In the genomic region with DNA sequence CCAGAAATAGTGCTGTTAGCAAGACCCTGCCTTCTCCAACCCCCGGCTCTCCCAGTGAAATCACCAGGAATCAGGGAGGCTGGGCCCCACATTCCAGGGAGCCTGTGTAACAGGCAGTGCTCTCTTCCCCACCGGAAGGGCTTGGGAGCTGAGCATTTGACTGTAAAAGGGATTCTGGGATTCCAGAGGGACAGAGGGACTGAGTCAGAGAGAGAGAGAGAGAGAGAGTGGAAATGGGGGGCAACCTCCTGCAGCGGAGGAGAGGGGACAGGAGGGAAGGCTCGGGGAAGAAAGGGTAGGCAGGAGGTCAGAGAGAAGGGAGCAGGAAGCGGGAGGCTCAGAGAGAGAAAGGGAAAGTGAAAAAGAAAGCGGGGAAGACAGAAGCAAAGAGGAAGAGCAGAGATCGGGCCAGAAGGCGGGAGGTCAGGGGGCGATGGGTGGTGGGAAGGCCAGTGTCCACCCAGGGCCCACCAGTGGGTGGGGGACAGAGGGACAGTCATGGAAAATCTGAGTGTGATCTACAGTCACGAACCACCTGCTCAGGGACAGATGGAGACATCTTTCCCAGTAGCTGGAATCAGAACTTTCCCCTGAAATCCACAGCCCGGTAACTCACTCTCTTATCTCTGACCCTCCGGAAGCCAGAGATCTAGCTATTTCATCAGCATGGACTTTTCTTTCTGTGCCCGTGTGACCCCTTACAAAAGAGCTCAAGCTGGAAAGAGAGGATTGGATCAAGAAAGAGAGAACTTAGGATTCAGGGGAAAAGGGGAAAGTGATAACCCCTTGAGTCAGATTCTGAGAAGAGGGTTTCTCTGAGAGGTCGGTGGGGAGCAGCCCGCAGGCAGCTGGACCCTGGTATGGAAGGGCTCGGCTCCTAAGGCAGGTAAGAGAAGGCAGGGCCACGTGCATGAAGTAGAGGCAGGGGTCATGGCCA, we compare ENCODE assay signal across 8 cellular contexts. TPM values are rescaled to one million over a fixed set of nuclear protein-coding genes. Genes with fewer than 3 reads are reported as not detected.
DNase-seq lines count a peak whose midpoint lies in the region; ATAC-seq and TF ChIP-seq lines count a peak whose summit lies in the region.

No MANE protein-coding gene starts in this region.

- DNase-seq in ACHN (peak; percentile 100), HCEC 1CT (peak; percentile 100), right cardiac atrium (peak; percentile 85 to 88 (median 87)), sigmoid colon (peak; percentile 91), DMS114 treated with DMSO at 0.1 percent for 48 hours (lab: John Stamatoyannopoulos, UW; ENCODE audit: unreplicated experiment) (no peak)
- no peak for DNase-seq in activated naive CD8-positive, alpha-beta T cell treated with anti-CD3 and anti-CD28 coated beads, Interleukin-2, amount 10 ng/mL, durations not matched to agents 7 days and 5 days
- DNase-seq in stimulated activated naive CD4-positive, alpha-beta T cell (lab: John Stamatoyannopoulos, UW) = no peak

- intact Hi-C loops in right cardiac atrium (cut with DNase I) = no loop called here
- intact Hi-C loops in sigmoid colon (cut with DNase I) = no loop called here

- H3K27me3 ChIP-seq in right cardiac atrium (ENCODE audit: control insufficient read depth, insufficient read depth) (no peaks in the 10 kb centered on the region), sigmoid colon (no peaks in the 10 kb centered on the region)

- H3K4me1 ChIP-seq in right cardiac atrium (ENCODE audit: control insufficient read depth, insufficient read depth, low read length) (peaks cover 6% of the 10 kb centered on the region), sigmoid colon (peaks cover 0 to 78% (median 29%) of the 10 kb centered on the region in 4 donors)

- peaks cover 19% of the 10 kb centered on the region for H3K27me3 Mint-ChIP-seq in activated naive CD8-positive, alpha-beta T cell treated with anti-CD3 and anti-CD28 coated beads, Interleukin-2, amount 10 ng/mL, durations not matched to agents 7 days and 5 days

- in situ Hi-C loops in ACHN (cut with HindIII; ENCODE audit: low pct_ligation_motif_present, low pct_unique_long_range_greater_than_20kb, low sequenced_read_pairs) = no loop called here

- H3K4me3 ChIP-seq in right cardiac atrium (ENCODE audit: low read length) (peak overlapping the region; percentile 39), sigmoid colon (peak overlapping the region; percentile 15 to 47 (median 40))

- H3K36me3 Mint-ChIP-seq in activated naive CD8-positive, alpha-beta T cell treated with anti-CD3 and anti-CD28 coated beads, Interleukin-2, amount 10 ng/mL, durations not matched to agents 7 days and 5 days = no peaks in the 10 kb centered on the region

- TF ChIP-seq EP300 in sigmoid colon (IDR thresholded peaks at IDR 0.05) = peak in 1 of 4 donors; percentile 23

- no peak for TF ChIP-seq CTCF in sigmoid colon (IDR thresholded peaks at IDR 0.05)

- H3K9me3 ChIP-seq in right cardiac atrium (ENCODE audit: control insufficient read depth, low read length) (no peaks in the 10 kb centered on the region), sigmoid colon (no peaks in the 10 kb centered on the region)

- H3K9me3 Mint-ChIP-seq in activated naive CD8-positive, alpha-beta T cell treated with anti-CD3 and anti-CD28 coated beads, Interleukin-2, amount 10 ng/mL, durations not matched to agents 7 days and 5 days = no peaks in the 10 kb centered on the region

- peak overlapping the region; percentile 87 for H3K27ac Mint-ChIP-seq in activated naive CD8-positive, alpha-beta T cell treated with anti-CD3 and anti-CD28 coated beads, Interleukin-2, amount 10 ng/mL, durations not matched to agents 7 days and 5 days

- H3K27ac ChIP-seq in right cardiac atrium (ENCODE audit: low read length) (peak overlapping the region; percentile 92), sigmoid colon (peak overlapping the region; percentile 80 to 90 (median 84))

- peaks cover 46% of the 10 kb centered on the region for H3K4me1 Mint-ChIP-seq in activated naive CD8-positive, alpha-beta T cell treated with anti-CD3 and anti-CD28 coated beads, Interleukin-2, amount 10 ng/mL, durations not matched to agents 7 days and 5 days

- H3K4me3 Mint-ChIP-seq in activated naive CD8-positive, alpha-beta T cell treated with anti-CD3 and anti-CD28 coated beads, Interleukin-2, amount 10 ng/mL, durations not matched to agents 7 days and 5 days = peak overlapping the region; percentile 82

- 19% methylated on average over 17 of the region's 17 CpGs for WGBS in right cardiac atrium
- WGBS in sigmoid colon, 2 donors = 28 to 30% methylated on average over 17 of the region's 17 CpGs

- H3K36me3 ChIP-seq in sigmoid colon = no peaks in the 10 kb centered on the region

- TF ChIP-seq POLR2A in sigmoid colon (IDR thresholded peaks at IDR 0.05) = peak; percentile 19 to 26

- ATAC-seq in activated naive CD8-positive, alpha-beta T cell treated with anti-CD3 and anti-CD28 coated beads, Interleukin-2, amount 10 ng/mL, durations not matched to agents 7 days and 5 days (ENCODE audit: low read depth) = no peak
- ATAC-seq in right cardiac atrium (peak; percentile 81 to 85), HG03095 (IDR thresholded peaks at IDR 0.05; ENCODE audit: unreplicated experiment) (no peak)

- POLR2A ChIA-PET in activated naive CD8-positive, alpha-beta T cell treated with anti-CD3 and anti-CD28 coated beads, Interleukin-2, amount 10 ng/mL, durations not matched to agents 7 days and 5 days (lab: Charles Lee) = interaction anchor here (0.7 to 2.1 kb wide), 4 partner anchors 14 to 695 kb away, joined by 3 to 7 read pairs (median 3); a partner anchor contains a TSS

RNA-seq across cellular contexts. Expression of a gene that starts 4.6 kb away (rescaled TPM):
- under 1 TPM; 0.44 to 0.51 TPM for total RNA-seq in activated naive CD8-positive, alpha-beta T cell treated with anti-CD3 and anti-CD28 coated beads, Interleukin-2, amount 10 ng/mL, durations not matched to agents 7 days and 5 days
- total RNA-seq in right cardiac atrium (10 to 100 TPM in 1 of 4 donors, 1 to 10 TPM in 3; 1.2 to 11.9 (median 2.2) TPM), sigmoid colon (10 to 100 TPM in 2 of 4 donors, 1 to 10 TPM in 2; 1.5 to 21.3 (median 11.7) TPM)
- polyA plus RNA-seq in right cardiac atrium (4.5 TPM), sigmoid colon (10 to 100 TPM in 1 of 3 donors, 1 to 10 TPM in 1, under 1 TPM in 1; 0.46 to 10.0 (median 1.8) TPM)

RNA-seq across cellular contexts. Expression of a gene that starts 32.0 kb away (rescaled TPM):
- 10 to 100 TPM; 34.1 to 44.0 TPM for total RNA-seq in activated naive CD8-positive, alpha-beta T cell treated with anti-CD3 and anti-CD28 coated beads, Interleukin-2, amount 10 ng/mL, durations not matched to agents 7 days and 5 days
- total RNA-seq in right cardiac atrium = 10 to 100 TPM; 10.7 to 14.3 (median 12.0) TPM
- polyA plus RNA-seq in right cardiac atrium = 20.9 TPM
- 10 to 100 TPM; 15.8 to 31.4 (median 26.9) TPM for total RNA-seq in sigmoid colon
- 100 to 1,000 TPM; 100 to 135 (median 132) TPM for polyA plus RNA-seq in sigmoid colon

RNA-seq across cellular contexts. Expression of a gene that starts 37.0 kb away (rescaled TPM):
- 10 to 100 TPM; 77.4 to 77.8 TPM for total RNA-seq in activated naive CD8-positive, alpha-beta T cell treated with anti-CD3 and anti-CD28 coated beads, Interleukin-2, amount 10 ng/mL, durations not matched to agents 7 days and 5 days
- total RNA-seq in right cardiac atrium (10 to 100 TPM; 20.0 to 24.5 (median 22.3) TPM), sigmoid colon (10 to 100 TPM; 11.8 to 23.3 (median 13.7) TPM)
- polyA plus RNA-seq in right cardiac atrium (11.4 TPM), sigmoid colon (10 to 100 TPM in 1 of 3 donors, 1 to 10 TPM in 2; 6.0 to 25.6 (median 7.2) TPM)

RNA-seq across cellular contexts. Expression of a gene that starts 43.1 kb away (rescaled TPM):
- under 1 TPM; 0.14 to 0.17 TPM for total RNA-seq in activated naive CD8-positive, alpha-beta T cell treated with anti-CD3 and anti-CD28 coated beads, Interleukin-2, amount 10 ng/mL, durations not matched to agents 7 days and 5 days
- total RNA-seq in right cardiac atrium = not detected
- polyA plus RNA-seq in right cardiac atrium = 0.07 TPM
- under 1 TPM in 2 of 4 donors, not detected in 2; 0.55 to 0.68 TPM for total RNA-seq in sigmoid colon
- polyA plus RNA-seq in sigmoid colon = under 1 TPM in 1 of 3 donors, not detected in 2; 0.54 TPM

RNA-seq across cellular contexts. Expression of a gene that starts 57.8 kb away (rescaled TPM):
- total RNA-seq in activated naive CD8-positive, alpha-beta T cell treated with anti-CD3 and anti-CD28 coated beads, Interleukin-2, amount 10 ng/mL, durations not matched to agents 7 days and 5 days = not detected
- total RNA-seq in right cardiac atrium = not detected
- polyA plus RNA-seq in right cardiac atrium = not detected
- total RNA-seq in sigmoid colon = not detected
- polyA plus RNA-seq in sigmoid colon = under 1 TPM in 1 of 3 donors, not detected in 2; 0.23 TPM

Comparison
In these comparisons a context has a peak if more than half of its experiments do, and no peak if none do; other contexts are left out.
1. DNase-seq: peak in ACHN (single experiment), HCEC 1CT (single experiment), right cardiac atrium (3 of 3) and sigmoid colon (single experiment); none in activated naive CD8-positive, alpha-beta T cell treated with anti-CD3 and anti-CD28 coated beads, Interleukin-2, amount 10 ng/mL, durations not matched to agents 7 days and 5 days (single experiment), DMS114 treated with DMSO at 0.1 percent for 48 hours (single experiment) and stimulated activated naive CD4-positive, alpha-beta T cell (0 of 6).
2. ATAC-seq: peak in right cardiac atrium (2 of 2); none in activated naive CD8-positive, alpha-beta T cell treated with anti-CD3 and anti-CD28 coated beads, Interleukin-2, amount 10 ng/mL, durations not matched to agents 7 days and 5 days (single experiment) and HG03095 (single experiment).